In genomic region chr1:85275701-85276289, GRCh38 we compare ENCODE assay signal across 8 cellular contexts. TPM values are rescaled to one million over a fixed set of nuclear protein-coding genes. Genes with fewer than 3 reads are reported as not detected.
DNase-seq lines count a peak whose midpoint lies in the region; ATAC-seq and TF ChIP-seq lines count a peak whose summit lies in the region.

No MANE protein-coding gene starts in this region.

- H3K36me3 Mint-ChIP-seq in CD8-positive, alpha-beta T cell: peaks cover 29% of the 10 kb centered on the region
- peaks cover 0 to 15% (median 7%) of the 10 kb centered on the region in 3 experiments; a peak in 6 of 7 replicates for H3K36me3 Mint-ChIP-seq in H9 (ENCODE audit: insufficient read depth in 1 of 3, low read depth in 3 of 3)
- H3K36me3 Mint-ChIP-seq in osteocyte (ENCODE audit: unreplicated experiment): peaks cover 14% of the 10 kb centered on the region

- H3K23ac ChIP-seq in H9 (ENCODE audit: insufficient read length, low read depth, low read length): no peak overlapping the region

- H3K27me3 ChIP-seq in CD8-positive, alpha-beta T cell (ENCODE audit: insufficient read depth, low read length): no peaks in the 10 kb centered on the region
- no peaks in the 10 kb centered on the region for H3K27me3 ChIP-seq in H9 (ENCODE audit: insufficient read depth, low read length)

- H2BK120ac ChIP-seq in H9 (ENCODE audit: low read depth, low read length, poor library complexity, severe bottlenecking): no peak overlapping the region

- H2BK15ac ChIP-seq in H9 (ENCODE audit: low read depth, low read length): no peak overlapping the region

- no peaks in the 10 kb centered on the region for H3K9me3 Mint-ChIP-seq in CD8-positive, alpha-beta T cell
- H3K9me3 Mint-ChIP-seq in H9: no peaks in the 10 kb centered on the region
- no peaks in the 10 kb centered on the region for H3K9me3 Mint-ChIP-seq in osteocyte (ENCODE audit: unreplicated experiment)

- no peak overlapping the region for H4K8ac ChIP-seq in H9 (replicated peaks; ENCODE audit: insufficient read length, low read depth, low read length)

- peaks cover 54% of the 10 kb centered on the region for H3K4me1 Mint-ChIP-seq in CD8-positive, alpha-beta T cell (ENCODE audit: low read depth)
- H3K4me1 Mint-ChIP-seq in H9 (peaks cover 25 to 37% of the 10 kb centered on the region in 2 experiments), osteocyte (ENCODE audit: unreplicated experiment) (peaks cover 46% of the 10 kb centered on the region)

- peak overlapping the region; percentile 86 for H3K4me3 Mint-ChIP-seq in CD8-positive, alpha-beta T cell
- H3K4me3 Mint-ChIP-seq in H9 (peak overlapping the region; percentile 86 to 90), osteocyte (ENCODE audit: unreplicated experiment) (peak overlapping the region; percentile 83)

- no peaks in the 10 kb centered on the region for H3K36me3 ChIP-seq in CD8-positive, alpha-beta T cell (ENCODE audit: insufficient read depth, low read length)

- no peak overlapping the region for H3K56ac ChIP-seq in H9 (ENCODE audit: insufficient read length, low read depth, low read length)

- peak overlapping the region; percentile 94 for H3K27ac Mint-ChIP-seq in CD8-positive, alpha-beta T cell
- H3K27ac Mint-ChIP-seq in H9 (peak overlapping the region; percentile 82 to 94 (median 90); a peak in 5 of 7 replicates), osteocyte (ENCODE audit: unreplicated experiment) (peak overlapping the region; percentile 96)

- no peaks in the 10 kb centered on the region for H3K79me1 ChIP-seq in H9 (ENCODE audit: insufficient read depth, low read depth, low read length, poor library complexity, severe bottlenecking)

- H3K9me3 ChIP-seq in CD8-positive, alpha-beta T cell (ENCODE audit: low read length): no peaks in the 10 kb centered on the region
- no peaks in the 10 kb centered on the region for H3K9me3 ChIP-seq in H9 (ENCODE audit: control insufficient read depth, low read depth, low read length)

- peaks cover 2% of the 10 kb centered on the region; the same call in 1 of the 2 replicates for H3K79me2 ChIP-seq in H9 (ENCODE audit: insufficient read depth, low read length)

- no peak for TF ChIP-seq CTCF in CD8-positive, alpha-beta T cell (IDR thresholded peaks at IDR 0.05)
- TF ChIP-seq CTCF in H9 (conservative IDR thresholded peaks at IDR 0.05) (no peak), epithelial cell of proximal tubule (conservative IDR thresholded peaks at IDR 0.05; ENCODE audit: low read depth, low read length) (no peak), osteocyte (IDR thresholded peaks at IDR 0.05) (no peak)

- POLR2A ChIA-PET in CD8-positive, alpha-beta T cell (lab: Charles Lee): interaction anchor here (0.7 to 3.4 kb wide), 15 partner anchors 10 to 1131 kb away, joined by 3 to 35 read pairs (median 4); partner anchors contain the start of genes C1orf52, GNG5, SPATA1 and SYDE2

- CTCF ChIA-PET in CD8-positive, alpha-beta T cell (lab: Charles Lee): interaction anchor here (1.2 to 4.4 kb wide), 5 partner anchors 15 to 332 kb away, joined by 4 to 41 read pairs (median 14); partner anchors contain the start of gene C1orf52

- no CpG with 5 or more reads among the region's 21 CpGs for WGBS in H9 (ENCODE audit: extremely low coverage, insufficient read length, low lambda C conversion rate)

- peak overlapping the region; percentile 73 for H3K4me2 ChIP-seq in H9 (ENCODE audit: insufficient read depth, insufficient read length, low read length)

- H3T11ph ChIP-seq in H9 (ENCODE audit: low read length): no peak overlapping the region

- peaks cover 6% of the 10 kb centered on the region for H3K23me2 ChIP-seq in H9 (ENCODE audit: insufficient read length, low read depth, low read length, poor library complexity, severe bottlenecking)

- H4K20me1 ChIP-seq in H9 (ENCODE audit: control insufficient read depth, insufficient read depth, insufficient read length): no peaks in the 10 kb centered on the region

- H3K4me3 ChIP-seq in CD8-positive, alpha-beta T cell (ENCODE audit: low read depth, low read length): peak overlapping the region; percentile 80
- peak overlapping the region; percentile 85 for H3K4me3 ChIP-seq in epithelial cell of proximal tubule (ENCODE audit: low read depth, low read length)

- H3K18ac ChIP-seq in H9 (ENCODE audit: insufficient read length, low read depth, low read length): peak overlapping the region; percentile 24

- intact Hi-C loops in CD8-positive, alpha-beta T cell (cut with DNase I, micrococcal nuclease): loop anchor here (1.0 to 10.0 kb wide), 22 partner anchors 16 to 1639 kb away; partner anchors contain the start of genes C1orf52 (in 2 of the 2), CTBS (in 2 of the 2), ODF2L (in 2 of the 2) and SYDE2 (in 2 of the 2)

- no peak overlapping the region for H2AFZ ChIP-seq in H9 (ENCODE audit: low read length)

- peak overlapping the region; percentile 86 for H3K9ac ChIP-seq in H9 (ENCODE audit: extremely low read depth, insufficient read length, low read length)

- H3K4me1 ChIP-seq in CD8-positive, alpha-beta T cell (ENCODE audit: insufficient read depth, low read length): peaks cover 38% of the 10 kb centered on the region
- H3K4me1 ChIP-seq in H9 (ENCODE audit: insufficient read depth, low read length): 0 out of 2 replicates have a peak, but pooled peaks cover 2% of the 10 kb centered on the region

- no peak overlapping the region for H2AK5ac ChIP-seq in H9 (ENCODE audit: insufficient read length, low read length)

- DNase-seq in CD8-positive, alpha-beta T cell: peak in 1 of 7 experiments; percentile 42
- DNase-seq in H9 (no peak), T-helper 22 cell (ENCODE audit: low read depth) (peak; percentile 14), epithelial cell of proximal tubule (ENCODE audit: low read depth) (no peak), osteocyte (ENCODE audit: extremely low spot score, unreplicated experiment) (no peak), islet precursor cell (no peak)

- H3K14ac ChIP-seq in H9 (ENCODE audit: insufficient read depth, low read length): peak overlapping the region; percentile 51; the same call in 1 of the 2 replicates

- H4K5ac ChIP-seq in H9 (ENCODE audit: insufficient read length, low read depth, low read length): no peak overlapping the region

- H3K27me3 Mint-ChIP-seq in CD8-positive, alpha-beta T cell (ENCODE audit: low read depth): no peaks in the 10 kb centered on the region
- H3K27me3 Mint-ChIP-seq in H9 (ENCODE audit: low read depth): no peaks in the 10 kb centered on the region
- no peaks in the 10 kb centered on the region for H3K27me3 Mint-ChIP-seq in osteocyte (ENCODE audit: unreplicated experiment)

- H3K4ac ChIP-seq in H9 (ENCODE audit: low read depth, low read length): no peak overlapping the region

- H4K91ac ChIP-seq in H9 (ENCODE audit: insufficient read length, low read depth, low read length): no peak overlapping the region

- H2BK20ac ChIP-seq in H9 (ENCODE audit: low read depth, low read length, poor library complexity, severe bottlenecking): no peak overlapping the region

- no peak overlapping the region for H2BK12ac ChIP-seq in H9 (ENCODE audit: insufficient read length, low read depth, low read length)

- no peak overlapping the region for H2BK5ac ChIP-seq in H9 (ENCODE audit: insufficient read length, low read length)

- ATAC-seq in CD8-positive, alpha-beta T cell: no peak
- ATAC-seq in GM18520 (IDR thresholded peaks at IDR 0.05; ENCODE audit: unreplicated experiment): no peak
- no peak for ATAC-seq in HG02884 (IDR thresholded peaks at IDR 0.05; ENCODE audit: unreplicated experiment)

- peak overlapping the region; percentile 92 for H3K27ac ChIP-seq in CD8-positive, alpha-beta T cell (ENCODE audit: low read depth, low read length)
- H3K27ac ChIP-seq in H9 (ENCODE audit: insufficient read length, low read depth, low read length): no peak overlapping the region

RNA-seq across cellular contexts. Expression of gene BCL10, which starts 0.6 kb away (rescaled TPM):
- total RNA-seq in CD8-positive, alpha-beta T cell: 10 to 100 TPM; 48.2 to 51.7 TPM
- 26.1 and 29.4 TPM in 2 replicates for total RNA-seq in H9 (2021)
- total RNA-seq in epithelial cell of proximal tubule: 49.2 and 87.9 TPM in 2 replicates
- total RNA-seq in osteocyte: 27.9 and 29.0 TPM in 2 replicates

RNA-seq across cellular contexts. Expression of gene C1orf52, which starts 16.3 kb away (rescaled TPM):
- 10 to 100 TPM; 70.7 to 74.4 TPM for total RNA-seq in CD8-positive, alpha-beta T cell
- 45.1 and 48.2 TPM in 2 replicates for total RNA-seq in H9 (2021)
- 15.4 and 19.2 TPM in 2 replicates for total RNA-seq in epithelial cell of proximal tubule
- 30.8 and 32.2 TPM in 2 replicates for total RNA-seq in osteocyte
